In genomic region chr2:119659601-119660342, GRCh38 we compare ENCODE assay signal across 8 cellular contexts. TPM values are rescaled to one million over a fixed set of nuclear protein-coding genes. Genes with fewer than 3 reads are reported as not detected.
DNase-seq lines count a peak whose midpoint lies in the region; ATAC-seq and TF ChIP-seq lines count a peak whose summit lies in the region.

No MANE protein-coding gene starts in this region.

- no peaks in the 10 kb centered on the region for H3K9me3 ChIP-seq in OCI-LY7 (ENCODE audit: low read length)
- H3K9me3 ChIP-seq in testis: no peaks in the 10 kb centered on the region

- POLR2A ChIA-PET in OCI-LY7 (lab: Charles Lee): no interaction called here

- H3K4me2 ChIP-seq in OCI-LY7 (ENCODE audit: low read length): no peak overlapping the region

- H3K27me3 ChIP-seq in testis: no peaks in the 10 kb centered on the region

- 57 to 67% methylated on average over 8 of the region's 8 CpGs for whole genome bisulfite sequencing in testis, 2 donors

- intact Hi-C loops in OCI-LY7 (cut with micrococcal nuclease; ENCODE audit: unreplicated experiment): loop anchor here (1.0 to 5.0 kb wide), 3 partner anchors 18 to 252 kb away; no protein-coding TSS in a partner anchor
- intact Hi-C loops in testis (cut with DNase I; ENCODE audit: low total_unique reads): no loop called here

- CTCF ChIA-PET in OCI-LY7 (lab: Charles Lee; ENCODE audit: unreplicated experiment): interaction anchor here (1.4 kb wide), 1 partner anchor 18 kb away, joined by 3 read pairs; no protein-coding TSS in a partner anchor

- H3K36me3 ChIP-seq in OCI-LY7 (ENCODE audit: insufficient read depth, low read length) (no peaks in the 10 kb centered on the region), testis (ENCODE audit: low read depth, missing control alignments) (no peaks in the 10 kb centered on the region)

- in situ Hi-C loops in astrocyte of the spinal cord (cut with HindIII; ENCODE audit: low sequenced_read_pairs): no loop called here

- no TSS peak for BruUV-seq in OCI-LY7 (replicated peaks; lab: Mats Ljungman, UMichigan)

- H3K79me2 ChIP-seq in OCI-LY7 (ENCODE audit: insufficient read depth, low read depth, low read length): no peaks in the 10 kb centered on the region

- H3K9me2 ChIP-seq in OCI-LY7 (ENCODE audit: insufficient read depth, low read length): no peaks in the 10 kb centered on the region

- no peaks in the 10 kb centered on the region for H4K20me1 ChIP-seq in OCI-LY7 (ENCODE audit: insufficient read depth, low read length)

- no peak overlapping the region for H2AFZ ChIP-seq in OCI-LY7 (ENCODE audit: low read length)

- H3K4me1 ChIP-seq in OCI-LY7 (ENCODE audit: insufficient read depth, low read length, poor library complexity, severe bottlenecking): no peaks in the 10 kb centered on the region
- H3K4me1 ChIP-seq in testis: no peaks in the 10 kb centered on the region

- TF ChIP-seq POLR2A in testis (IDR thresholded peaks at IDR 0.05): no peak

- DNase-seq in D341Med (ENCODE audit: low spot score) (peak; percentile 70), HFF-Myc (ENCODE audit: extremely low read depth, low read depth) (no peak), OCI-LY7 (ENCODE audit: low spot score) (peak; percentile 53), astrocyte of the spinal cord (ENCODE audit: low read depth, low spot score) (peak; percentile 25), kidney glomerular epithelial cell (lab: John Stamatoyannopoulos, UW) (peak; percentile 49), testis (peak; percentile 60), OCI-M2 (lab: John Stamatoyannopoulos, UW; ENCODE audit: unreplicated experiment) (no peak)

- no peak for ATAC-seq in HG03520 (IDR thresholded peaks at IDR 0.05; ENCODE audit: unreplicated experiment)

- H3K4me3 ChIP-seq in HFF-Myc (replicated peaks; ENCODE audit: low read depth, low read length): no peak overlapping the region
- H3K4me3 ChIP-seq in OCI-LY7 (ENCODE audit: low read depth, low read length, poor library complexity, severe bottlenecking): no peak overlapping the region
- H3K4me3 ChIP-seq in astrocyte of the spinal cord (ENCODE audit: low read depth, low read length): no peak overlapping the region
- no peak overlapping the region for H3K4me3 ChIP-seq in testis

- peak; percentile 91 for TF ChIP-seq CTCF in HFF-Myc (IDR thresholded peaks at IDR 0.05; ENCODE audit: low read depth, low read length, missing control alignments)
- peak; percentile 95 for TF ChIP-seq CTCF in OCI-LY7 (conservative IDR thresholded peaks at IDR 0.05; ENCODE audit: low read length)
- peak; percentile 93 for TF ChIP-seq CTCF in astrocyte of the spinal cord (IDR thresholded peaks at IDR 0.05; ENCODE audit: low read depth, low read length)
- TF ChIP-seq CTCF in testis (IDR thresholded peaks at IDR 0.05): peak; percentile 52 to 82 (median 72)

- H3K27ac ChIP-seq in OCI-LY7 (ENCODE audit: low read depth, low read length, poor library complexity, severe bottlenecking): no peak overlapping the region
- H3K27ac ChIP-seq in testis: no peak overlapping the region

RNA-seq across cellular contexts. Expression of gene TMEM177, which starts 19.2 kb away (rescaled TPM):
- 31.8 and 36.7 TPM in 2 replicates for total RNA-seq in OCI-LY7 (2014; rRNA removed; shearing (Covaris generic))
- total RNA-seq in OCI-LY7 (2022) (24.2 and 28.8 TPM in 2 replicates), testis (10 to 100 TPM; 26.4 to 28.8 TPM)
- polyA plus RNA-seq in testis (ENCODE audit: insufficient read depth, low read depth, low replicate concordance): 19.0 TPM

Comparison
In these comparisons a context has a peak if more than half of its experiments do, and no peak if none do; other contexts are left out.
1. DNase-seq: peak in D341Med (single experiment), OCI-LY7 (single experiment), astrocyte of the spinal cord (single experiment), kidney glomerular epithelial cell (single experiment) and testis (single experiment); none in HFF-Myc (single experiment) and OCI-M2 (single experiment).
2. Peak in every context shown above with its lines, with median percentiles within 50 percentile points of each other: CTCF ChIP-seq.